In genomic region chr1:232457607-232458006, GRCh38 we compare ENCODE assay signal across 10 cellular contexts.
DNase-seq lines count a peak whose midpoint lies in the region; ATAC-seq and TF ChIP-seq lines count a peak whose summit lies in the region.
"Had no signal": no experiment of that assay in that cellular context is flagged by ENCODE, and none has a peak within 500 bp of the region (broad histone marks: within the 10 kb centered on the region; RNA-seq: fewer than 3 reads in every experiment).

No MANE protein-coding gene starts in this region.

- DNase-seq in stimulated activated CD4-positive, alpha-beta T cell treated with anti-CD3 and anti-CD28 coated beads, Interleukin-2, amount 100 ng/mL, for 24 hours: peak; percentile 8 to 25
- no peak for DNase-seq in stimulated activated CD4-positive, alpha-beta T cell treated with anti-CD3 and anti-CD28 coated beads, Interleukin-4, amount 100 ng/mL, for 1 hour
- DNase-seq in NOMO-1 treated with dmso at 0.1 percent for 144 hours (lab: John Stamatoyannopoulos, UW; ENCODE audit: unreplicated experiment) (peak; percentile 65), inferior parietal cortex (ENCODE audit: extremely low spot score) (no peak), hippocampal formation (lab: John Stamatoyannopoulos, UW) (no peak)
- DNase-seq: endodermal cell, stomach had no signal

- no peak for TF ChIP-seq POLR2A in GM18505 (IDR thresholded peaks at IDR 0.05; ENCODE audit: borderline replicate concordance, extremely low read depth, insufficient read depth, insufficient read length)

- peak; percentile 91 for ATAC-seq in HG02798 (IDR thresholded peaks at IDR 0.05; ENCODE audit: poor library complexity, unreplicated experiment)
- no peak for ATAC-seq in GM18505 (IDR thresholded peaks at IDR 0.05; ENCODE audit: unreplicated experiment)
- no peak for ATAC-seq in HG03139 (IDR thresholded peaks at IDR 0.05; ENCODE audit: unreplicated experiment)

Comparison
In these comparisons a context has a peak if more than half of its experiments do, and no peak if none do; other contexts are left out.
1. DNase-seq: peak in stimulated activated CD4-positive, alpha-beta T cell treated with anti-CD3 and anti-CD28 coated beads, Interleukin-2, amount 100 ng/mL, for 24 hours (2 of 2) and NOMO-1 treated with dmso at 0.1 percent for 144 hours (single experiment); none in stimulated activated CD4-positive, alpha-beta T cell treated with anti-CD3 and anti-CD28 coated beads, Interleukin-4, amount 100 ng/mL, for 1 hour (single experiment), inferior parietal cortex (single experiment) and hippocampal formation (0 of 2).